In genomic region chr1:113565621-113566020, GRCh38 we compare ENCODE assay signal across 29 cellular contexts.
"Had no signal": no experiment of that assay in that cellular context is flagged by ENCODE, and none has a peak within 500 bp of the region (broad histone marks: within the 10 kb centered on the region; RNA-seq: fewer than 3 reads in every experiment).

No MANE protein-coding gene starts in this region.

- H3K36me3 ChIP-seq: ascending aorta, cardiac muscle cell had no signal

- H3K27me3 ChIP-seq: ascending aorta, cardiac muscle cell had no signal

- H3K4me1 ChIP-seq: ascending aorta had no signal

- FAIRE-seq: bronchial epithelial cell, TTC549 had no signal

- DNase-seq: activated B cell treated with CpG ODN at 0.5 μM for 24 hours; activated CD4-positive, alpha-beta memory T cell treated with anti-CD3 and anti-CD28 coated beads for 36 hours; activated CD4-positive, alpha-beta T cell treated with anti-CD3 and anti-CD28 coated beads for 4 hours; activated CD4-positive, alpha-beta T cell treated with anti-CD3 and anti-CD28 coated beads, Interleukin-2, amount 10 ng/mL, durations not matched to agents 24 days and 14 days; activated CD4-positive, alpha-beta T cell treated with anti-CD3 and anti-CD28 coated beads, Interleukin-2, amount 50 U/mL, for 1 hour; activated CD4-positive, alpha-beta T cell treated with anti-CD3 and anti-CD28 coated beads, Interleukin-2, amount 50 U/mL, for 4 hours; activated CD4-positive, CD25-positive, alpha-beta regulatory T cell treated with anti-CD3 and anti-CD28 coated beads, Interleukin-2, amount 50 U/mL, for 72 hours; activated CD8-positive, alpha-beta memory T cell treated with anti-CD3 and anti-CD28 coated beads, Interleukin-2, amount 50 U/mL, for 4 hours; activated CD8-positive, alpha-beta T cell treated with anti-CD3 and anti-CD28 coated beads for 36 hours; activated effector memory CD4-positive, alpha-beta T cell treated with Interleukin-2 at 50 U/mL for 16 hours; activated gamma-delta T cell; activated naive CD4-positive, alpha-beta T cell treated with anti-CD3 and anti-CD28 coated beads, Interleukin-2, amount 10 ng/mL, durations not matched to agents 7 days and 5 days; activated naive CD4-positive, alpha-beta T cell treated with Interleukin-2 at 50 U/mL for 16 hours; activated naive CD8-positive, alpha-beta T cell treated with anti-CD3 and anti-CD28 coated beads, Interleukin-2, amount 10 ng/mL, durations not matched to agents 7 days and 5 days; activated naive CD8-positive, alpha-beta T cell treated with anti-CD3 and anti-CD28 coated beads, Interleukin-2, amount 50 U/mL, for 24 hours; activated T-cell treated with anti-CD3 and anti-CD28 coated beads, Interleukin-2, amount 50 U/mL, for 24 hours; activated T-cell treated with anti-CD3 and anti-CD28 coated beads, Interleukin-2, amount 50 U/mL, for 72 hours; amygdala; anterior cingulate cortex; caudate nucleus; cerebellar nuclear complex; T-cell; T-helper 17 cell had no signal

- H3K4me3 ChIP-seq: ascending aorta, cardiac muscle cell had no signal

- H3K27ac ChIP-seq: ascending aorta, cardiac muscle cell, VCaP had no signal

- ATAC-seq: activated CD8-positive, alpha-beta T cell treated with anti-CD3 and anti-CD28 coated beads for 36 hours; activated naive CD8-positive, alpha-beta T cell treated with anti-CD3 and anti-CD28 coated beads, Interleukin-2, amount 50 U/mL, for 24 hours; activated T-cell treated with anti-CD3 and anti-CD28 coated beads, Interleukin-2, amount 50 U/mL, for 72 hours; activated T-helper 17 cell treated with anti-CD3 and anti-CD28 coated beads, Interleukin-2, amount 50 U/mL, for 72 hours; T-cell; T-helper 17 cell had no signal
